ENCODE assay signal across 25 cellular contexts in genomic region chr16:13270602-13271001, GRCh38.
DNase-seq lines count a peak whose midpoint lies in the region; ATAC-seq, FAIRE-seq and TF ChIP-seq lines count a peak whose summit lies in the region.
"Had no signal": no experiment of that assay in that cellular context is flagged by ENCODE, and none has a peak within 500 bp of the region (broad histone marks: within the 10 kb centered on the region; RNA-seq: fewer than 3 reads in every experiment).

No MANE protein-coding gene starts in this region.

- POLR2A ChIA-PET in HepG2 (lab: Yijun Ruan, JAX) = interaction anchor here (0.9 kb wide), 1 partner anchor 25 kb away, joined by 4 read pairs; no protein-coding TSS in a partner anchor

- no peaks in the 10 kb centered on the region for H3K36me3 ChIP-seq in HepG2 (replicated peaks in 1 of 2; ENCODE audit: control insufficient read depth in 1 of 2, insufficient read depth in 2 of 2, low read length in 2 of 2)
- H3K36me3 ChIP-seq in right lobe of liver = no peaks in the 10 kb centered on the region
- H3K36me3 ChIP-seq in SK-N-MC (ENCODE audit: insufficient read depth, low read length) = no peaks in the 10 kb centered on the region
- no peaks in the 10 kb centered on the region for H3K36me3 ChIP-seq in neuronal stem cell (replicated peaks in 1 of 2; ENCODE audit: control insufficient read depth in 2 of 2, insufficient read depth in 2 of 2, low read length in 2 of 2)
- H3K36me3 ChIP-seq: BE2C, BLaER1 had no signal

- no peaks in the 10 kb centered on the region for H3K79me2 ChIP-seq in HepG2 (ENCODE audit: insufficient read depth, low read length)

- H2BK5ac ChIP-seq in neuronal stem cell (ENCODE audit: low read length) = no peak overlapping the region

- H4K91ac ChIP-seq in neuronal stem cell (ENCODE audit: low read depth, low read length, poor library complexity) = no peak overlapping the region

- no peak overlapping the region for H3K23ac ChIP-seq in neuronal stem cell (ENCODE audit: low read depth, low read length, poor library complexity)

- intact Hi-C loops in HepG2 (cut with micrococcal nuclease; ENCODE audit: unreplicated experiment) (no loop called here), right lobe of liver (cut with DNase I) (no loop called here)

- BruUV-seq in HepG2 (replicated peaks; lab: Mats Ljungman, UMichigan) = no TSS peak

- 15% methylated on average over 1 of the region's 1 CpG for WGBS in HepG2 (ENCODE audit: low lambda C conversion rate)
- WGBS in right lobe of liver (ENCODE audit: insufficient coverage, low coverage, low lambda C conversion rate, missing lambda C conversion rate) = 14% methylated on average over 1 of the region's 1 CpG
- WGBS in neuronal stem cell (ENCODE audit: extremely low coverage in 2 of 2, insufficient read length in 2 of 2, insufficient replicate concordance in 1 of 2), 2 donors = no CpG with 5 or more reads among the region's 1 CpG

- in situ Hi-C loops in HepG2 (cut with HindIII; ENCODE audit: extremely low pct_ligation_motif_present, low pct_unique_long_range_greater_than_20kb) = no loop called here

- H3K9ac ChIP-seq in HepG2 (ENCODE audit: insufficient read depth, low read depth, low read length) = no peak overlapping the region
- H3K9ac ChIP-seq in SK-N-MC (ENCODE audit: insufficient read length) = no peak overlapping the region
- H3K9ac ChIP-seq in neuronal stem cell (ENCODE audit: low read depth, low read length, poor library complexity) = no peak overlapping the region
- H3K9ac ChIP-seq: BLaER1 had no signal

- no peak for TF ChIP-seq RAD21 in HepG2 (CRISPR knock-in tag; IDR thresholded peaks at IDR 0.05)

- H2BK12ac ChIP-seq in neuronal stem cell (ENCODE audit: low read length) = no peak overlapping the region

- no peak overlapping the region for H2AK5ac ChIP-seq in neuronal stem cell (ENCODE audit: low read depth, low read length)

- TF ChIP-seq CTCF in HepG2 (CRISPR knock-in tag; IDR thresholded peaks at IDR 0.05) (no peak), right lobe of liver (IDR thresholded peaks at IDR 0.05) (no peak)

- H3K14ac ChIP-seq in neuronal stem cell (ENCODE audit: low read length) = no peak overlapping the region

- no peak overlapping the region for H2BK120ac ChIP-seq in neuronal stem cell (ENCODE audit: low read depth, low read length)

- H4K8ac ChIP-seq in neuronal stem cell (ENCODE audit: low read depth, low read length) = no peak overlapping the region

- no peak overlapping the region for H3K18ac ChIP-seq in neuronal stem cell (ENCODE audit: low read length)

- CTCF ChIA-PET in HepG2 (lab: Yijun Ruan, JAX; ENCODE audit: low intra/inter-chr PET ratio, low total read pairs) = no interaction called here

- ATAC-seq in HepG2 (no peak), right lobe of liver (no peak), HG03097 (IDR thresholded peaks at IDR 0.05; ENCODE audit: low FRiP score, unreplicated experiment) (no peak)
- ATAC-seq: GM12878 had no signal

- no peak overlapping the region for H3K4ac ChIP-seq in neuronal stem cell (ENCODE audit: low read length)

- peak overlapping the region in 1 of 3 experiments; percentile 3; a peak in 1 of 6 replicates for H3K4me3 ChIP-seq in HepG2 (replicated peaks in 1 of 3; ENCODE audit: insufficient read depth in 1 of 3, low read depth in 2 of 3, low read length in 3 of 3)
- peak overlapping the region in 1 of 3 donors; percentile 26 for H3K4me3 ChIP-seq in right lobe of liver
- peak overlapping the region; percentile 34; the same call in 1 of the 2 replicates for H3K4me3 ChIP-seq in SK-N-MC
- H3K4me3 ChIP-seq in neuronal stem cell (ENCODE audit: low read length in 2 of 2) = no peak overlapping the region
- H3K4me3 ChIP-seq: BLaER1, GM12878 had no signal

- no peak overlapping the region for H2AFZ ChIP-seq in HepG2 (ENCODE audit: low read length)
- H2AFZ ChIP-seq in neuronal stem cell (ENCODE audit: low read length) = no peak overlapping the region

- H3K9me3 ChIP-seq in HepG2 (ENCODE audit: low read length) = no peaks in the 10 kb centered on the region
- H3K9me3 ChIP-seq in right lobe of liver = no peaks in the 10 kb centered on the region
- H3K9me3 ChIP-seq in SK-N-MC (ENCODE audit: low read depth, low read length) = no peaks in the 10 kb centered on the region
- no peaks in the 10 kb centered on the region for H3K9me3 ChIP-seq in neuronal stem cell (replicated peaks in 1 of 2; ENCODE audit: control insufficient read depth in 2 of 2, insufficient read depth in 1 of 2, low read depth in 1 of 2, low read length in 2 of 2)
- H3K9me3 ChIP-seq: BE2C, BLaER1 had no signal

- no peaks in the 10 kb centered on the region for H4K20me1 ChIP-seq in HepG2 (ENCODE audit: insufficient read depth, low read length)
- H4K20me1 ChIP-seq: BLaER1 had no signal

- H3K79me1 ChIP-seq in neuronal stem cell (ENCODE audit: low read depth, low read length) = no peaks in the 10 kb centered on the region

- H3K27me3 ChIP-seq in HepG2 (ENCODE audit: control insufficient read depth in 1 of 2, insufficient read depth in 2 of 2, low read length in 2 of 2) = no peaks in the 10 kb centered on the region
- H3K27me3 ChIP-seq in right lobe of liver = no peaks in the 10 kb centered on the region
- H3K27me3 ChIP-seq in neuronal stem cell (ENCODE audit: control insufficient read depth in 3 of 3, insufficient read depth in 3 of 3, low read depth in 1 of 3, low read length in 3 of 3) = no peaks in the 10 kb centered on the region
- H3K27me3 ChIP-seq: BE2C, BLaER1 had no signal

- H2BK15ac ChIP-seq in neuronal stem cell (ENCODE audit: low read length) = no peak overlapping the region

- FAIRE-seq in HepG2 (lab: Jason Lieb, UNC) = no peak
- FAIRE-seq: A204.1, GM12878, GM12892, GM18507 had no signal

- no peak for TF ChIP-seq POLR2A in HepG2 (IDR thresholded peaks at IDR 0.05; ENCODE audit: insufficient read depth in 1 of 2, low read depth in 2 of 2, low read length in 2 of 2)
- TF ChIP-seq POLR2A in right lobe of liver (IDR thresholded peaks at IDR 0.05) = no peak

- H3K4me1 ChIP-seq in HepG2 (ENCODE audit: insufficient read depth, low read length) = peaks cover 35% of the 10 kb centered on the region
- H3K4me1 ChIP-seq in right lobe of liver = peaks cover 0 to 21% (median 8%) of the 10 kb centered on the region in 4 donors
- H3K4me1 ChIP-seq in neuronal stem cell (ENCODE audit: control insufficient read depth in 2 of 2, insufficient read depth in 1 of 2, low read depth in 1 of 2, low read length in 2 of 2) = no peaks in the 10 kb centered on the region
- H3K4me1 ChIP-seq: BE2C, BLaER1 had no signal

- peak overlapping the region; percentile 47 for H3K4me2 ChIP-seq in HepG2 (ENCODE audit: low read depth, low read length)
- no peak overlapping the region for H3K4me2 ChIP-seq in neuronal stem cell (ENCODE audit: insufficient read depth, low read length, poor library complexity, severe bottlenecking)
- H3K4me2 ChIP-seq: BLaER1 had no signal

- TF ChIP-seq EP300 in HepG2 (IDR thresholded peaks at IDR 0.05; ENCODE audit: low read depth in 2 of 2, low read length in 2 of 2) (no peak), HepG2 (CRISPR knock-in tag; IDR thresholded peaks at IDR 0.05; ENCODE audit: borderline replicate concordance) (no peak)

- DNase-seq in HepG2 (ENCODE audit: low spot score) = no peak
- DNase-seq in right lobe of liver = no peak
- peak; percentile 56 for DNase-seq in SK-N-MC (ENCODE audit: low read depth, low spot score)
- DNase-seq in neuronal stem cell (ENCODE audit: low spot score) = no peak
- DNase-seq: 8988T; ACHN; BE2C; C1 segment of cervical spinal cord; CD4-positive, alpha-beta memory T cell; CD4-positive, CD25-positive, alpha-beta regulatory T cell; CD8-positive, alpha-beta memory T cell; COR-L47; DMS 273 treated with DMSO at 0.1 percent for 48 hours; DMS153; DMS53; DMS79; DND-41; EL; GDM1 had no signal

- H3K27ac ChIP-seq in HepG2 (ENCODE audit: extremely low read length, insufficient read depth, low read length) (peak overlapping the region; percentile 69), right lobe of liver (peak overlapping the region in 1 of 3 donors; percentile 78), SK-N-MC (peak overlapping the region; percentile 87), neuronal stem cell (replicated peaks; ENCODE audit: low read length) (no peak overlapping the region)
- H3K27ac ChIP-seq: BLaER1 had no signal

TF ChIP-seq in HepG2, 621 proteins besides CTCF, POLR2A, EP300 and RAD21 (continues in another document):
- TF ChIP-seq CCDC6 (CRISPR knock-in tag; IDR thresholded peaks at IDR 0.05) (peak; percentile 5; the same call in 1 of the 2 replicates), MYPOP (CRISPR knock-in tag; IDR thresholded peaks at IDR 0.05) (0 out of 2 replicates have a peak, but pooled peaks have one; percentile 14), PBX2 (CRISPR knock-in tag; IDR thresholded peaks at IDR 0.05) (no peak)
